ENCODE assay signal across 35 cellular contexts in genomic region chr20:23647346-23647745, GRCh38. TPM values are rescaled to one million over a fixed set of nuclear protein-coding genes. Genes with fewer than 3 reads are reported as not detected.
"Had no signal": no experiment of that assay in that cellular context is flagged by ENCODE, and none has a peak within 500 bp of the region (broad histone marks: within the 10 kb centered on the region; RNA-seq: fewer than 3 reads in every experiment).

No MANE protein-coding gene starts in this region.

- H3K9me3 ChIP-seq: esophagus muscularis mucosa, gastrocnemius medialis, sigmoid colon, testis, upper lobe of left lung had no signal

- H3K4me3 ChIP-seq: dorsolateral prefrontal cortex, esophagus muscularis mucosa, gastrocnemius medialis, sigmoid colon, testis, upper lobe of left lung had no signal

- H3K4me3 Mint-ChIP-seq: activated CD4-positive, alpha-beta T cell treated with anti-CD3 and anti-CD28 coated beads, Interleukin-2, amount 10 ng/mL, durations not matched to agents 7 days and 5 days; activated CD8-positive, alpha-beta memory T cell treated with anti-CD3 and anti-CD28 coated beads, Interleukin-2, amount 10 ng/mL, durations not matched to agents 7 days and 5 days; activated CD8-positive, alpha-beta T cell treated with anti-CD3 and anti-CD28 coated beads for 36 hours; activated naive CD8-positive, alpha-beta T cell treated with anti-CD3 and anti-CD28 coated beads, Interleukin-2, amount 50 U/mL, for 24 hours; activated T-helper 1 cell treated with anti-CD3 and anti-CD28 coated beads, Interleukin-12 subunit alpha, Interleukin-12 subunit beta, Interleukin-2, Interleukin-4 antibody, amounts not matched to agents 30 ng/mL and 10 ng/mL and 1 ng/mL, durations not matched to agents 14 hours and 24 hours and 36 hours; brain; effector memory CD8-positive, alpha-beta T cell; natural killer cell; stimulated activated naive B cell treated with anti-CD40 and anti-IgM and Interleukin-4, amounts not matched to agents 10 μg/mL and 1 μg/mL and 100 μg/mL, for 72 hours had no signal

- FAIRE-seq: colon, islet of Langerhans, TTC549 had no signal

- H3K4me1 Mint-ChIP-seq: activated CD4-positive, alpha-beta T cell treated with anti-CD3 and anti-CD28 coated beads, Interleukin-2, amount 10 ng/mL, durations not matched to agents 7 days and 5 days; activated CD8-positive, alpha-beta memory T cell treated with anti-CD3 and anti-CD28 coated beads, Interleukin-2, amount 10 ng/mL, durations not matched to agents 7 days and 5 days; natural killer cell had no signal

- H3K9me3 Mint-ChIP-seq: activated CD4-positive, alpha-beta T cell treated with anti-CD3 and anti-CD28 coated beads, Interleukin-2, amount 10 ng/mL, durations not matched to agents 7 days and 5 days; activated CD8-positive, alpha-beta T cell treated with anti-CD3 and anti-CD28 coated beads for 36 hours; activated naive CD8-positive, alpha-beta T cell treated with anti-CD3 and anti-CD28 coated beads, Interleukin-2, amount 50 U/mL, for 24 hours; activated T-helper 1 cell treated with anti-CD3 and anti-CD28 coated beads, Interleukin-12 subunit alpha, Interleukin-12 subunit beta, Interleukin-2, Interleukin-4 antibody, amounts not matched to agents 30 ng/mL and 10 ng/mL and 1 ng/mL, durations not matched to agents 14 hours and 24 hours and 36 hours; effector memory CD8-positive, alpha-beta T cell; natural killer cell had no signal

- H3K27me3 ChIP-seq: esophagus muscularis mucosa, gastrocnemius medialis, sigmoid colon, testis, upper lobe of left lung had no signal

- H3K36me3 Mint-ChIP-seq: activated CD8-positive, alpha-beta memory T cell treated with anti-CD3 and anti-CD28 coated beads, Interleukin-2, amount 10 ng/mL, durations not matched to agents 7 days and 5 days; brain; natural killer cell; stimulated activated naive B cell treated with anti-CD40 and anti-IgM and Interleukin-4, amounts not matched to agents 10 μg/mL and 1 μg/mL and 100 μg/mL, for 72 hours had no signal

- ATAC-seq: activated CD8-positive, alpha-beta memory T cell treated with anti-CD3 and anti-CD28 coated beads, Interleukin-2, amount 10 ng/mL, durations not matched to agents 7 days and 5 days; activated CD8-positive, alpha-beta T cell treated with anti-CD3 and anti-CD28 coated beads for 36 hours; activated naive CD8-positive, alpha-beta T cell treated with anti-CD3 and anti-CD28 coated beads, Interleukin-2, amount 50 U/mL, for 24 hours; effector memory CD8-positive, alpha-beta T cell; gastrocnemius medialis; left ventricle myocardium superior; natural killer cell; stimulated activated naive B cell treated with anti-CD40 and anti-IgM and Interleukin-4, amounts not matched to agents 10 μg/mL and 1 μg/mL and 100 μg/mL, for 72 hours had no signal

- H3K36me3 ChIP-seq: esophagus muscularis mucosa, gastrocnemius medialis, sigmoid colon, upper lobe of left lung, WERI-Rb-1 had no signal

- H3K27me3 Mint-ChIP-seq: activated CD4-positive, alpha-beta T cell treated with anti-CD3 and anti-CD28 coated beads, Interleukin-2, amount 10 ng/mL, durations not matched to agents 7 days and 5 days; activated CD8-positive, alpha-beta T cell treated with anti-CD3 and anti-CD28 coated beads for 36 hours; effector memory CD8-positive, alpha-beta T cell; stimulated activated naive B cell treated with anti-CD40 and anti-IgM and Interleukin-4, amounts not matched to agents 10 μg/mL and 1 μg/mL and 100 μg/mL, for 72 hours had no signal

- H3K27ac Mint-ChIP-seq: activated CD4-positive, alpha-beta T cell treated with anti-CD3 and anti-CD28 coated beads, Interleukin-2, amount 10 ng/mL, durations not matched to agents 7 days and 5 days; activated CD8-positive, alpha-beta memory T cell treated with anti-CD3 and anti-CD28 coated beads, Interleukin-2, amount 10 ng/mL, durations not matched to agents 7 days and 5 days; activated CD8-positive, alpha-beta T cell treated with anti-CD3 and anti-CD28 coated beads for 36 hours; activated naive CD8-positive, alpha-beta T cell treated with anti-CD3 and anti-CD28 coated beads, Interleukin-2, amount 50 U/mL, for 24 hours; activated T-helper 1 cell treated with anti-CD3 and anti-CD28 coated beads, Interleukin-12 subunit alpha, Interleukin-12 subunit beta, Interleukin-2, Interleukin-4 antibody, amounts not matched to agents 30 ng/mL and 10 ng/mL and 1 ng/mL, durations not matched to agents 14 hours and 24 hours and 36 hours; brain; effector memory CD8-positive, alpha-beta T cell; natural killer cell; stimulated activated naive B cell treated with anti-CD40 and anti-IgM and Interleukin-4, amounts not matched to agents 10 μg/mL and 1 μg/mL and 100 μg/mL, for 72 hours had no signal

- H3K27ac ChIP-seq: dorsolateral prefrontal cortex, esophagus muscularis mucosa, gastrocnemius medialis, sigmoid colon, testis, upper lobe of left lung, WERI-Rb-1 had no signal

- DNase-seq: activated CD4-positive, alpha-beta T cell treated with anti-CD3 and anti-CD28 coated beads, Interleukin-2, amount 10 ng/mL, durations not matched to agents 7 days and 5 days; activated CD4-positive, CD25-positive, alpha-beta regulatory T cell treated with anti-CD3 and anti-CD28 coated beads, Interleukin-2, amount 50 U/mL, for 72 hours; activated CD8-positive, alpha-beta memory T cell treated with anti-CD3 and anti-CD28 coated beads, Interleukin-2, amount 10 ng/mL, durations not matched to agents 7 days and 5 days; activated CD8-positive, alpha-beta T cell treated with anti-CD3 and anti-CD28 coated beads for 36 hours; activated gamma-delta T cell; activated naive CD4-positive, alpha-beta T cell treated with anti-CD3 and anti-CD28 coated beads, Interleukin-2, amount 50 U/mL, for 16 hours; activated naive CD8-positive, alpha-beta T cell treated with anti-CD3 and anti-CD28 coated beads, Interleukin-2, amount 50 U/mL, for 24 hours; activated T-cell treated with anti-CD3 and anti-CD28 coated beads for 4 hours; aorta; central memory CD4-positive, alpha-beta T cell; dorsolateral prefrontal cortex; effector memory CD8-positive, alpha-beta T cell; gastrocnemius medialis; hippocampal formation; left ventricle myocardium superior; mammary epithelial cell; midbrain; natural killer cell; sigmoid colon; stimulated activated CD4-positive, alpha-beta T cell treated with anti-CD3 and anti-CD28 coated beads, Interleukin-2, amount 100 ng/mL, for 48 hours; stimulated activated CD8-positive, alpha-beta memory T cell treated with anti-CD3 and anti-CD28 coated beads, Interleukin-4, amount 100 ng/mL, for 48 hours; stimulated activated naive B cell treated with anti-CD40 and anti-IgM and Interleukin-4, amounts not matched to agents 10 μg/mL and 1 μg/mL and 100 μg/mL, for 72 hours; T-helper 2 cell; testis; upper lobe of left lung; WERI-Rb-1 had no signal

RNA-seq across cellular contexts. Expression of gene CST4, which starts 41.5 kb away (rescaled TPM):
- total RNA-seq: activated CD4-positive, alpha-beta T cell treated with anti-CD3 and anti-CD28 coated beads, Interleukin-2, amount 10 ng/mL, durations not matched to agents 7 days and 5 days; activated CD8-positive, alpha-beta memory T cell treated with anti-CD3 and anti-CD28 coated beads, Interleukin-2, amount 10 ng/mL, durations not matched to agents 7 days and 5 days; activated CD8-positive, alpha-beta T cell treated with anti-CD3 and anti-CD28 coated beads for 36 hours; activated T-helper 1 cell treated with anti-CD3 and anti-CD28 coated beads, Interleukin-12 subunit alpha, Interleukin-12 subunit beta, Interleukin-2, Interleukin-4 antibody, amounts not matched to agents 30 ng/mL and 10 ng/mL and 1 ng/mL, durations not matched to agents 14 hours and 24 hours and 36 hours; aorta; dorsolateral prefrontal cortex; esophagus muscularis mucosa; gastrocnemius medialis; left ventricle myocardium superior; mammary epithelial cell; natural killer cell; osteoblast; posterior vena cava; renal cortical epithelial cell; sigmoid colon; testis; upper lobe of left lung had no signal
- polyA plus RNA-seq: aorta, mammary epithelial cell, sigmoid colon had no signal

RNA-seq across cellular contexts. Expression of gene CST9, which starts 41.6 kb away (rescaled TPM):
- total RNA-seq: activated CD4-positive, alpha-beta T cell treated with anti-CD3 and anti-CD28 coated beads, Interleukin-2, amount 10 ng/mL, durations not matched to agents 7 days and 5 days; activated CD8-positive, alpha-beta memory T cell treated with anti-CD3 and anti-CD28 coated beads, Interleukin-2, amount 10 ng/mL, durations not matched to agents 7 days and 5 days; activated CD8-positive, alpha-beta T cell treated with anti-CD3 and anti-CD28 coated beads for 36 hours; activated T-helper 1 cell treated with anti-CD3 and anti-CD28 coated beads, Interleukin-12 subunit alpha, Interleukin-12 subunit beta, Interleukin-2, Interleukin-4 antibody, amounts not matched to agents 30 ng/mL and 10 ng/mL and 1 ng/mL, durations not matched to agents 14 hours and 24 hours and 36 hours; aorta; esophagus muscularis mucosa; gastrocnemius medialis; left ventricle myocardium superior; mammary epithelial cell; natural killer cell; osteoblast; posterior vena cava; renal cortical epithelial cell; sigmoid colon; upper lobe of left lung had no signal
- polyA plus RNA-seq: aorta, mammary epithelial cell, sigmoid colon had no signal
